Comparison of ENCODE assay signal across 8 cellular contexts in genomic region chr6:89352329-89353117, GRCh38. TPM values are rescaled to one million over a fixed set of nuclear protein-coding genes. Genes with fewer than 3 reads are reported as not detected.
A peak's percentile ranks its signal among the peaks of the same experiment; 100 is the strongest.
DNase-seq lines count a peak whose midpoint lies in the region; ATAC-seq, FAIRE-seq and TF ChIP-seq lines count a peak whose summit lies in the region.

Gene UBE2J1, minus strand, starts transcription at chr6:89352722. Its CDS starts 153 bp downstream, at chr6:89352569.

- TF ChIP-seq RAD21 in HepG2 (CRISPR knock-in tag; IDR thresholded peaks at IDR 0.05): peak; percentile 27; the same call in 1 of the 2 replicates

- H3K4me1 Mint-ChIP-seq in dendritic cell treated with granulocyte-macrophage colony-stimulating factor and Interleukin-4, amounts not matched to agents 40 ng/mL and 50 ng/mL, for 4 days (ENCODE audit: low read depth): peaks cover 45% of the 10 kb centered on the region

- peak; percentile 85 for DNase-seq in GM13977 (ENCODE audit: low spot score)
- DNase-seq in NCI-H226: peak; percentile 91
- peak; percentile 54 to 56 for DNase-seq in activated CD4-positive, alpha-beta T cell treated with anti-CD3 and anti-CD28 coated beads, Interleukin-2, amount 50 U/mL, for 4 hours
- DNase-seq in HepG2 (ENCODE audit: low spot score): peak; percentile 80
- peak; percentile 61 to 73 for DNase-seq in stimulated activated CD4-positive, alpha-beta T cell treated with anti-CD3 and anti-CD28 coated beads, Interleukin-2, amount 100 ng/mL, for 48 hours

- peak; percentile 88 to 93 for TF ChIP-seq POLR2A in HepG2 (IDR thresholded peaks at IDR 0.05; ENCODE audit: insufficient read depth in 1 of 2, low read depth in 2 of 2, low read length in 2 of 2)

- H3K27me3 Mint-ChIP-seq in dendritic cell treated with granulocyte-macrophage colony-stimulating factor and Interleukin-4, amounts not matched to agents 40 ng/mL and 50 ng/mL, for 4 days: no peaks in the 10 kb centered on the region

- intact Hi-C loops in dendritic cell treated with granulocyte-macrophage colony-stimulating factor and Interleukin-4, amounts not matched to agents 40 ng/mL and 50 ng/mL, for 4 days (cut with micrococcal nuclease): loop anchor here (5.0 kb wide), 1 partner anchor 270 kb away; the partner anchor contains the start of gene PNRC1
- intact Hi-C loops in HepG2 (cut with micrococcal nuclease; ENCODE audit: unreplicated experiment): no loop called here

- peaks cover 17% of the 10 kb centered on the region for H3K36me3 Mint-ChIP-seq in dendritic cell treated with granulocyte-macrophage colony-stimulating factor and Interleukin-4, amounts not matched to agents 40 ng/mL and 50 ng/mL, for 4 days (ENCODE audit: low read depth)

- ATAC-seq in HG02973 (IDR thresholded peaks at IDR 0.05; ENCODE audit: unreplicated experiment): peak; percentile 36
- peak; percentile 97 for ATAC-seq in HepG2

- POLR2A ChIA-PET in HepG2 (lab: Yijun Ruan, JAX): interaction anchor here (0.6 to 3.2 kb wide), 9 partner anchors 12 to 389 kb away, joined by 3 to 12 read pairs (median 3); partner anchors contain the start of genes PNRC1 and RNGTT

- 0% methylated on average over 1 of the region's 98 CpGs for WGBS in HepG2 (ENCODE audit: low lambda C conversion rate)

- 0 out of 4 replicates have a peak, but pooled peaks of 1 of the 2 experiments have one; percentile 20 for TF ChIP-seq EP300 in HepG2 (IDR thresholded peaks at IDR 0.05; ENCODE audit: low read depth in 2 of 2, low read length in 2 of 2)
- TF ChIP-seq EP300 in HepG2 (CRISPR knock-in tag; IDR thresholded peaks at IDR 0.05; ENCODE audit: borderline replicate concordance): no peak

- H3K9ac ChIP-seq in HepG2 (ENCODE audit: insufficient read depth, low read depth, low read length): peak within 1 kb of the TSS; percentile 98

- in situ Hi-C loops in GM13977 (cut with MboI; ENCODE audit: low pct_unique_long_range_greater_than_20kb, low sequenced_read_pairs, unreplicated experiment): no loop called here
- in situ Hi-C loops in HepG2 (cut with HindIII; ENCODE audit: extremely low pct_ligation_motif_present, low pct_unique_long_range_greater_than_20kb): no loop called here

- H3K9me3 Mint-ChIP-seq in dendritic cell treated with granulocyte-macrophage colony-stimulating factor and Interleukin-4, amounts not matched to agents 40 ng/mL and 50 ng/mL, for 4 days: no peaks in the 10 kb centered on the region

- BruUV-seq in HepG2 (replicated peaks; lab: Mats Ljungman, UMichigan): no TSS peak

- H3K4me3 Mint-ChIP-seq in dendritic cell treated with granulocyte-macrophage colony-stimulating factor and Interleukin-4, amounts not matched to agents 40 ng/mL and 50 ng/mL, for 4 days: peak within 1 kb of the TSS; percentile 88

- peak within 1 kb of the TSS; percentile 81 to 93 (median 89) for H3K4me3 ChIP-seq in HepG2 (replicated peaks in 1 of 3; ENCODE audit: insufficient read depth in 1 of 3, low read depth in 2 of 3, low read length in 3 of 3)

- no peaks in the 10 kb centered on the region for H3K27me3 ChIP-seq in HepG2 (ENCODE audit: control insufficient read depth in 1 of 2, insufficient read depth in 2 of 2, low read length in 2 of 2)

- FAIRE-seq in HepG2 (lab: Jason Lieb, UNC): no peak

- no peaks in the 10 kb centered on the region; a peak in 1 of 5 replicates for H3K36me3 ChIP-seq in HepG2 (replicated peaks in 1 of 2; ENCODE audit: control insufficient read depth in 1 of 2, insufficient read depth in 2 of 2, low read length in 2 of 2)

- H3K27ac Mint-ChIP-seq in dendritic cell treated with granulocyte-macrophage colony-stimulating factor and Interleukin-4, amounts not matched to agents 40 ng/mL and 50 ng/mL, for 4 days: peak within 1 kb of the TSS; percentile 94

- H3K9me3 ChIP-seq in HepG2 (ENCODE audit: low read length): no peaks in the 10 kb centered on the region

- H2AFZ ChIP-seq in HepG2 (ENCODE audit: low read length): no peak within 1 kb of the TSS

- TF ChIP-seq CTCF in 22Rv1 (IDR thresholded peaks at IDR 0.05) (0 out of 2 replicates have a peak, but pooled peaks have one; percentile 9), GM13977 (IDR thresholded peaks at IDR 0.05; ENCODE audit: extremely low read depth, insufficient read depth, missing control alignments) (no peak), HepG2 (CRISPR knock-in tag; IDR thresholded peaks at IDR 0.05) (no peak; the same call in 1 of the 2 replicates)

- H3K4me1 ChIP-seq in HepG2 (ENCODE audit: insufficient read depth, low read length): peaks cover 55% of the 10 kb centered on the region

- H4K20me1 ChIP-seq in HepG2 (ENCODE audit: insufficient read depth, low read length): no peaks in the 10 kb centered on the region; the same call in 1 of the 2 replicates

- H3K4me2 ChIP-seq in HepG2 (ENCODE audit: low read depth, low read length): peak within 1 kb of the TSS; percentile 75

- H3K27ac ChIP-seq in 22Rv1: peak within 1 kb of the TSS; percentile 86
- H3K27ac ChIP-seq in HepG2 (ENCODE audit: extremely low read length, insufficient read depth, low read length): peak within 1 kb of the TSS; percentile 90

- H3K79me2 ChIP-seq in HepG2 (ENCODE audit: insufficient read depth, low read length): peaks cover 44% of the 10 kb centered on the region

- CTCF ChIA-PET in HepG2 (lab: Yijun Ruan, JAX; ENCODE audit: low intra/inter-chr PET ratio, low total read pairs): no interaction called here

TF ChIP-seq in HepG2, 621 proteins besides CTCF, POLR2A, EP300 and RAD21 (continues in another document):
- peak; percentile 72; the same call in 1 of the 2 replicates for TF ChIP-seq ARID2 (CRISPR knock-in tag; IDR thresholded peaks at IDR 0.05; ENCODE audit: borderline replicate concordance)
- TF ChIP-seq ZNF83 (CRISPR knock-in tag; IDR thresholded peaks at IDR 0.05; ENCODE audit: borderline replicate concordance): no peak
- no peak for TF ChIP-seq MAF1 (CRISPR knock-in tag; IDR thresholded peaks at IDR 0.05; ENCODE audit: borderline replicate concordance)
- TF ChIP-seq ZKSCAN8 (CRISPR knock-in tag; IDR thresholded peaks at IDR 0.05; ENCODE audit: borderline replicate concordance): no peak
- no peak; the same call in 1 of the 2 replicates for TF ChIP-seq ZNF180 (CRISPR knock-in tag; IDR thresholded peaks at IDR 0.05; ENCODE audit: borderline replicate concordance, low read depth)
- peak; percentile 87 for TF ChIP-seq ZNF501 (CRISPR knock-in tag; IDR thresholded peaks at IDR 0.05)
- no peak for TF ChIP-seq ZEB1 (IDR thresholded peaks at IDR 0.05; ENCODE audit: insufficient replicate concordance, low read depth)
- TF ChIP-seq ETS1 (CRISPR knock-in tag; IDR thresholded peaks at IDR 0.05): no peak
- TF ChIP-seq ZNF552 (CRISPR knock-in tag; IDR thresholded peaks at IDR 0.05; ENCODE audit: borderline replicate concordance): peak; percentile 14
- TF ChIP-seq XRCC5 (optimal IDR thresholded peaks at IDR 0.05; ENCODE audit: low read length): peak; percentile 38
- no peak for TF ChIP-seq ZBTB39 (CRISPR knock-in tag; IDR thresholded peaks at IDR 0.05)
- TF ChIP-seq DMAP1 (CRISPR knock-in tag; IDR thresholded peaks at IDR 0.05): peak; percentile 67; the same call in 1 of the 2 replicates

RNA-seq across cellular contexts. Expression of gene UBE2J1, which starts in this region (rescaled TPM):
- 19.3 and 29.5 TPM in 2 replicates for total RNA-seq in HepG2 (2016; rRNA removed; fragmentation: Illumina TruSeq; extraction: Trizol)
- 13.5 and 15.0 TPM in 2 replicates for total RNA-seq in HepG2 (2016; cell fraction: cytosol; rRNA removed; fragmentation: Illumina TruSeq; extraction: Trizol; ENCODE audit: low read depth)
- total RNA-seq in HepG2 (2016; cell fraction: insoluble cytoplasmic fraction; rRNA removed; fragmentation: Illumina TruSeq; extraction: Trizol): 20.1 and 28.2 TPM in 2 replicates
- 34.9 and 36.8 TPM in 2 replicates for total RNA-seq in HepG2 (2016; cell fraction: membrane; rRNA removed; fragmentation: Illumina TruSeq; extraction: Trizol)
- total RNA-seq in HepG2 (2016; cell fraction: nucleus; rRNA removed; fragmentation: Illumina TruSeq; extraction: Trizol): 10.8 and 11.8 TPM in 2 replicates
- polyA plus RNA-seq in HepG2 (2011; rRNA removed): 18.6 and 24.6 TPM in 2 replicates
- 12.1 and 17.5 TPM in 2 replicates for polyA plus RNA-seq in HepG2 (2011; cell fraction: cytosol; rRNA removed)
- polyA plus RNA-seq in HepG2 (2011; cell fraction: nucleus; rRNA removed): 5.8 and 6.6 TPM in 2 replicates
- polyA plus RNA-seq in HepG2 (2012): 15.8 and 17.0 TPM in 2 replicates
- polyA plus RNA-seq in HepG2 (2016; cell fraction: cytosol; fragmentation: Illumina TruSeq; extraction: Trizol; ENCODE audit: low read depth): 26.2 and 31.5 TPM in 2 replicates
- 52.7 and 53.8 TPM in 2 replicates for polyA plus RNA-seq in HepG2 (2016; cell fraction: insoluble cytoplasmic fraction; fragmentation: Illumina TruSeq; extraction: Trizol; ENCODE audit: low read depth)
- polyA plus RNA-seq in HepG2 (2016; cell fraction: membrane; fragmentation: Illumina TruSeq; extraction: Trizol; ENCODE audit: low read depth): 47.6 and 48.7 TPM in 2 replicates
- 22.0 and 22.5 TPM in 2 replicates for polyA plus RNA-seq in HepG2 (2016; cell fraction: nucleus; fragmentation: Illumina TruSeq; extraction: Trizol; ENCODE audit: insufficient read depth, low read depth)
- polyA minus RNA-seq in HepG2 (2011; rRNA and poly(A)+ RNA removed; ENCODE audit: low replicate concordance): 10.0 and 15.8 TPM in 2 replicates
- polyA minus RNA-seq in HepG2 (2011; cell fraction: cytosol; rRNA and poly(A)+ RNA removed): 13.7 and 13.9 TPM in 2 replicates
- polyA minus RNA-seq in HepG2 (2011; cell fraction: nucleus; rRNA and poly(A)+ RNA removed): 18.8 and 20.0 TPM in 2 replicates

Comparison
In these comparisons a context has a peak if more than half of its experiments do, and no peak if none do; other contexts are left out.
1. Peak in every context shown above with its lines: DNase-seq, ATAC-seq, H3K4me3 ChIP-seq and H3K27ac ChIP-seq.